ENCODE assay signal across 9 cellular contexts in genomic region chr2:74503506-74504475, GRCh38. TPM values are rescaled to one million over a fixed set of nuclear protein-coding genes. Genes with fewer than 3 reads are reported as not detected.
DNase-seq lines count a peak whose midpoint lies in the region; ATAC-seq and TF ChIP-seq lines count a peak whose summit lies in the region.
"Had no signal": no experiment of that assay in that cellular context is flagged by ENCODE, and none has a peak within 500 bp of the region (broad histone marks: within the 10 kb centered on the region; RNA-seq: fewer than 3 reads in every experiment).

No MANE protein-coding gene starts in this region.

- DNase-seq in ELR (ENCODE audit: low read depth) (peak; percentile 52), T-helper 17 cell (no peak), foreskin keratinocyte (no peak), prostate gland (ENCODE audit: low spot score) (no peak), NCI-H524 treated with DMSO at 0.1 percent for 48 hours (lab: John Stamatoyannopoulos, UW) (no peak)
- DNase-seq in activated CD4-positive, alpha-beta T cell treated with anti-CD3 and anti-CD28 coated beads, Interleukin-2, amount 50 U/mL, for 1 hour = no peak
- DNase-seq: NCI-H187 treated with DMSO at 0.1 percent for 48 hours had no signal

- no peak for TF ChIP-seq POLR2A in prostate gland (IDR thresholded peaks at IDR 0.05)

- 67% methylated on average over 45 of the region's 45 CpGs for WGBS in prostate gland

- peak overlapping the region; percentile 75 for H3K4me3 Mint-ChIP-seq in T-helper 17 cell

- H3K27me3 Mint-ChIP-seq in T-helper 17 cell = peaks cover 64% of the 10 kb centered on the region

- ATAC-seq in T-helper 17 cell (no peak), foreskin keratinocyte (no peak), GM18870 (IDR thresholded peaks at IDR 0.05; ENCODE audit: unreplicated experiment) (no peak), GM19035 (IDR thresholded peaks at IDR 0.05; ENCODE audit: unreplicated experiment) (no peak)

- peaks cover 13% of the 10 kb centered on the region for H3K36me3 Mint-ChIP-seq in T-helper 17 cell (ENCODE audit: low read depth)

- H3K27ac Mint-ChIP-seq in T-helper 17 cell = peak overlapping the region; percentile 56

- no peak for TF ChIP-seq CTCF in foreskin keratinocyte (conservative IDR thresholded peaks at IDR 0.05)
- no peak for TF ChIP-seq CTCF in prostate gland (IDR thresholded peaks at IDR 0.05)

- H3K4me1 Mint-ChIP-seq in T-helper 17 cell = peaks cover 42% of the 10 kb centered on the region

- peak overlapping the region; percentile 3 for H3K27ac ChIP-seq in foreskin keratinocyte
- no peak overlapping the region for H3K27ac ChIP-seq in prostate gland

- H3K4me3 ChIP-seq in prostate gland = peak overlapping the region; percentile 9 to 24

- H3K9me3 ChIP-seq in T-helper 17 cell (ENCODE audit: control insufficient read depth, low read length, poor library complexity, severe bottlenecking) (no peaks in the 10 kb centered on the region), prostate gland (no peaks in the 10 kb centered on the region)

- H3K36me3 ChIP-seq in prostate gland = peaks cover 0 to 12% of the 10 kb centered on the region in 2 donors

- intact Hi-C loops in prostate gland (cut with DNase I) = no loop called here

- H3K27me3 ChIP-seq in foreskin keratinocyte (peaks cover 33% of the 10 kb centered on the region), prostate gland (replicated peaks; ENCODE audit: insufficient read depth) (peaks cover 15% of the 10 kb centered on the region)

- H3K4me1 ChIP-seq in foreskin keratinocyte (peaks cover 6% of the 10 kb centered on the region), prostate gland (replicated peaks) (peaks cover 12% of the 10 kb centered on the region)

RNA-seq across cellular contexts. Expression of gene PCGF1, which starts 3.7 kb away (rescaled TPM):
- total RNA-seq in T-helper 17 cell = 10 to 100 TPM; 28.2 to 31.5 TPM
- total RNA-seq in foreskin keratinocyte = 27.4 and 27.5 TPM in 2 replicates
- 28.0 and 29.9 TPM in 2 replicates for polyA plus RNA-seq in foreskin keratinocyte
- total RNA-seq in prostate gland = 10 to 100 TPM; 13.6 to 14.7 TPM

RNA-seq across cellular contexts. Expression of gene LBX2, which starts 4.4 kb away (rescaled TPM):
- under 1 TPM in 1 of 2 donors, not detected in 1; 0.26 TPM for total RNA-seq in T-helper 17 cell
- 0.61 and 0.71 TPM in 2 replicates for total RNA-seq in foreskin keratinocyte
- polyA plus RNA-seq in foreskin keratinocyte = 0.67 TPM in 2 replicates
- 1 to 10 TPM in 1 of 2 donors, not detected in 1; 1.2 TPM for total RNA-seq in prostate gland

RNA-seq across cellular contexts. Expression of gene TLX2, which starts 10.5 kb away (rescaled TPM):
- 1 to 10 TPM in 1 of 2 donors, under 1 TPM in 1; 0.16 to 1.5 TPM for total RNA-seq in T-helper 17 cell
- total RNA-seq in foreskin keratinocyte = 0.10 TPM in 1 of 2 replicates, not detected in the other
- 0.04 TPM in 1 of 2 replicates, not detected in the other for polyA plus RNA-seq in foreskin keratinocyte
- total RNA-seq in prostate gland = under 1 TPM in 1 of 2 donors, not detected in 1; 0.97 TPM

RNA-seq across cellular contexts. Expression of gene TTC31, which starts 20.9 kb away (rescaled TPM):
- total RNA-seq in T-helper 17 cell = 10 to 100 TPM; 32.3 to 36.6 TPM
- total RNA-seq in foreskin keratinocyte = 18.7 and 19.4 TPM in 2 replicates
- 14.7 and 15.2 TPM in 2 replicates for polyA plus RNA-seq in foreskin keratinocyte
- total RNA-seq in prostate gland = 10 to 100 TPM; 24.0 to 27.6 TPM

RNA-seq across cellular contexts. Expression of gene CCDC142, which starts 21.0 kb away (rescaled TPM):
- total RNA-seq in T-helper 17 cell (10 to 100 TPM; 13.7 to 14.7 TPM), foreskin keratinocyte (8.8 and 9.4 TPM in 2 replicates), prostate gland (10 to 100 TPM; 28.0 to 28.3 TPM)
- polyA plus RNA-seq in foreskin keratinocyte = 2.8 and 2.9 TPM in 2 replicates
